Comparison of ENCODE assay signal across 19 cellular contexts in genomic region chr16:75460441-75460840, GRCh38. TPM values are rescaled to one million over a fixed set of nuclear protein-coding genes. Genes with fewer than 3 reads are reported as not detected.
DNase-seq lines count a peak whose midpoint lies in the region; FAIRE-seq and TF ChIP-seq lines count a peak whose summit lies in the region.
"Had no signal": no experiment of that assay in that cellular context is flagged by ENCODE, and none has a peak within 500 bp of the region (broad histone marks: within the 10 kb centered on the region; RNA-seq: fewer than 3 reads in every experiment).

No MANE protein-coding gene starts in this region.

- H3K27ac Mint-ChIP-seq in activated CD4-positive, alpha-beta memory T cell treated with anti-CD3 and anti-CD28 coated beads for 36 hours, result peak overlapping the region; percentile 31
- no peak overlapping the region for H3K27ac Mint-ChIP-seq in activated CD4-positive, alpha-beta memory T cell treated with anti-CD3 and anti-CD28 coated beads, Interleukin-2, amount 10 ng/mL, durations not matched to agents 7 days and 5 days
- H3K27ac Mint-ChIP-seq: stimulated activated naive B cell treated with anti-CD40 and anti-IgM and Interleukin-4, amounts not matched to agents 10 μg/mL and 1 μg/mL and 100 μg/mL, for 72 hours had no signal

- H4K20me1 ChIP-seq in Loucy (ENCODE audit: insufficient read depth, low read length, poor library complexity, severe bottlenecking), result peaks cover 67% of the 10 kb centered on the region

- H3K4me1 ChIP-seq in Loucy (ENCODE audit: insufficient read depth, low read length, poor library complexity, severe bottlenecking), result peaks cover 34% of the 10 kb centered on the region

- H3K9me3 ChIP-seq in Loucy (ENCODE audit: insufficient read depth, low read depth, low read length), result no peaks in the 10 kb centered on the region
- H3K9me3 ChIP-seq: A549, vagina had no signal

- H3K4me2 ChIP-seq in Loucy (ENCODE audit: low read depth, low read length, poor library complexity, severe bottlenecking), result peak overlapping the region; percentile 76
- H3K4me2 ChIP-seq: A549 had no signal

- no peak for TF ChIP-seq CTCF in Loucy (conservative IDR thresholded peaks at IDR 0.05; ENCODE audit: low read length)
- no peak for TF ChIP-seq CTCF in fibroblast of villous mesenchyme (IDR thresholded peaks at IDR 0.05; ENCODE audit: insufficient read depth, low read depth, low read length)
- no peak for TF ChIP-seq CTCF in D721Med (IDR thresholded peaks at IDR 0.05; ENCODE audit: insufficient read depth, missing control alignments)

- H3K9ac ChIP-seq in Loucy (ENCODE audit: low read depth, low read length, poor library complexity, severe bottlenecking), result no peak overlapping the region

- no peak overlapping the region for H2AFZ ChIP-seq in Loucy (ENCODE audit: low read length)

- H3K4me3 ChIP-seq in Loucy (ENCODE audit: low read length, poor library complexity, severe bottlenecking), result no peak overlapping the region
- H3K4me3 ChIP-seq in fibroblast of villous mesenchyme (ENCODE audit: low read depth, low read length), result no peak overlapping the region
- H3K4me3 ChIP-seq: A549, vagina had no signal

- intact Hi-C loops in activated CD4-positive, alpha-beta memory T cell treated with anti-CD3 and anti-CD28 coated beads for 36 hours (cut with micrococcal nuclease), result loop anchor here (5.0 to 10.0 kb wide), 2 partner anchors 43 to 226 kb away; no protein-coding TSS in a partner anchor
- intact Hi-C loops in posterior vena cava (cut with DNase I), result no loop called here

- CTCF ChIA-PET in activated CD4-positive, alpha-beta memory T cell treated with anti-CD3 and anti-CD28 coated beads for 36 hours (lab: Charles Lee), result no interaction called here
- CTCF ChIA-PET in activated CD4-positive, alpha-beta memory T cell treated with anti-CD3 and anti-CD28 coated beads, Interleukin-2, amount 10 ng/mL, durations not matched to agents 7 days and 5 days (lab: Charles Lee), result no interaction called here

- no peak for DNase-seq in activated CD4-positive, alpha-beta memory T cell treated with anti-CD3 and anti-CD28 coated beads for 36 hours
- DNase-seq in activated CD4-positive, alpha-beta memory T cell treated with anti-CD3 and anti-CD28 coated beads, Interleukin-2, amount 10 ng/mL, durations not matched to agents 7 days and 5 days, result no peak
- peak; percentile 21 for DNase-seq in fibroblast of villous mesenchyme (ENCODE audit: low read depth)
- DNase-seq in posterior vena cava (ENCODE audit: low spot score), result peak; percentile 35
- no peak for DNase-seq in T-helper 2 cell
- DNase-seq in SW480 (ENCODE audit: low spot score), result no peak
- DNase-seq in D721Med (ENCODE audit: insufficient read length, low spot score), result no peak
- DNase-seq: activated naive CD4-positive, alpha-beta T cell treated with anti-CD3 and anti-CD28 coated beads, Interleukin-2, amount 50 U/mL, for 16 hours; cerebellar nuclear complex; COR-L47; naive B cell; NCI-H2171; stimulated activated CD4-positive, alpha-beta T cell treated with anti-CD3 and anti-CD28 coated beads, Interleukin-4, amount 100 ng/mL, for 24 hours; stimulated activated naive B cell treated with anti-CD40 and anti-IgM and Interleukin-4, amounts not matched to agents 10 μg/mL and 1 μg/mL and 100 μg/mL, for 72 hours; T1000 had no signal

- no peaks in the 10 kb centered on the region for H3K27me3 Mint-ChIP-seq in activated CD4-positive, alpha-beta memory T cell treated with anti-CD3 and anti-CD28 coated beads for 36 hours
- no peaks in the 10 kb centered on the region for H3K27me3 Mint-ChIP-seq in activated CD4-positive, alpha-beta memory T cell treated with anti-CD3 and anti-CD28 coated beads, Interleukin-2, amount 10 ng/mL, durations not matched to agents 7 days and 5 days
- H3K27me3 Mint-ChIP-seq: naive B cell; stimulated activated naive B cell treated with anti-CD40 and anti-IgM and Interleukin-4, amounts not matched to agents 10 μg/mL and 1 μg/mL and 100 μg/mL, for 72 hours had no signal

- peaks cover 80% of the 10 kb centered on the region for H3K79me2 ChIP-seq in Loucy (ENCODE audit: insufficient read depth, low read length)

- peaks cover 55% of the 10 kb centered on the region for H3K4me1 Mint-ChIP-seq in activated CD4-positive, alpha-beta memory T cell treated with anti-CD3 and anti-CD28 coated beads for 36 hours (ENCODE audit: low read depth)
- H3K4me1 Mint-ChIP-seq in activated CD4-positive, alpha-beta memory T cell treated with anti-CD3 and anti-CD28 coated beads, Interleukin-2, amount 10 ng/mL, durations not matched to agents 7 days and 5 days, result peaks cover 46% of the 10 kb centered on the region

- H3K27me3 ChIP-seq in Loucy (ENCODE audit: insufficient read depth, low read length, poor library complexity, severe bottlenecking), result no peaks in the 10 kb centered on the region
- H3K27me3 ChIP-seq: vagina had no signal

- no peaks in the 10 kb centered on the region for H3F3A ChIP-seq in Loucy (ENCODE audit: low read depth)

- peaks cover 3% of the 10 kb centered on the region for H3K36me3 Mint-ChIP-seq in activated CD4-positive, alpha-beta memory T cell treated with anti-CD3 and anti-CD28 coated beads for 36 hours
- peaks cover 18% of the 10 kb centered on the region for H3K36me3 Mint-ChIP-seq in activated CD4-positive, alpha-beta memory T cell treated with anti-CD3 and anti-CD28 coated beads, Interleukin-2, amount 10 ng/mL, durations not matched to agents 7 days and 5 days (ENCODE audit: low read depth)

- no peaks in the 10 kb centered on the region for H3K36me3 ChIP-seq in Loucy (ENCODE audit: insufficient read depth, low read length)
- H3K36me3 ChIP-seq: vagina had no signal

- H3K9me2 ChIP-seq in Loucy (replicated peaks; ENCODE audit: low read depth, low read length), result no peaks in the 10 kb centered on the region

- POLR2A ChIA-PET in activated CD4-positive, alpha-beta memory T cell treated with anti-CD3 and anti-CD28 coated beads for 36 hours (lab: Charles Lee), result no interaction called here
- POLR2A ChIA-PET in activated CD4-positive, alpha-beta memory T cell treated with anti-CD3 and anti-CD28 coated beads, Interleukin-2, amount 10 ng/mL, durations not matched to agents 7 days and 5 days (lab: Charles Lee), result interaction anchor here (1.2 kb wide), 1 partner anchor 27 kb away, joined by 5 read pairs; the partner anchor contains the start of gene CFDP1

- H3K4me3 Mint-ChIP-seq in activated CD4-positive, alpha-beta memory T cell treated with anti-CD3 and anti-CD28 coated beads for 36 hours, result no peak overlapping the region
- H3K4me3 Mint-ChIP-seq in activated CD4-positive, alpha-beta memory T cell treated with anti-CD3 and anti-CD28 coated beads, Interleukin-2, amount 10 ng/mL, durations not matched to agents 7 days and 5 days, result no peak overlapping the region
- H3K4me3 Mint-ChIP-seq: stimulated activated naive B cell treated with anti-CD40 and anti-IgM and Interleukin-4, amounts not matched to agents 10 μg/mL and 1 μg/mL and 100 μg/mL, for 72 hours had no signal

- FAIRE-seq in D721Med (lab: Jason Lieb, UNC), result no peak
- FAIRE-seq: A549, GM18507 had no signal

- no peaks in the 10 kb centered on the region for H3K9me3 Mint-ChIP-seq in activated CD4-positive, alpha-beta memory T cell treated with anti-CD3 and anti-CD28 coated beads for 36 hours
- no peaks in the 10 kb centered on the region for H3K9me3 Mint-ChIP-seq in activated CD4-positive, alpha-beta memory T cell treated with anti-CD3 and anti-CD28 coated beads, Interleukin-2, amount 10 ng/mL, durations not matched to agents 7 days and 5 days
- H3K9me3 Mint-ChIP-seq: naive B cell; stimulated activated naive B cell treated with anti-CD40 and anti-IgM and Interleukin-4, amounts not matched to agents 10 μg/mL and 1 μg/mL and 100 μg/mL, for 72 hours had no signal

RNA-seq across cellular contexts. Expression of gene TMEM170A, which starts 4.0 kb away (rescaled TPM):
- total RNA-seq in activated CD4-positive, alpha-beta memory T cell treated with anti-CD3 and anti-CD28 coated beads for 36 hours, result 10 to 100 TPM; 24.3 to 25.6 TPM
- total RNA-seq in activated CD4-positive, alpha-beta memory T cell treated with anti-CD3 and anti-CD28 coated beads, Interleukin-2, amount 10 ng/mL, durations not matched to agents 7 days and 5 days, result 10 to 100 TPM; 30.8 to 33.9 TPM
- 10.6 and 19.0 TPM in 2 replicates for total RNA-seq in fibroblast of villous mesenchyme
- 10 to 100 TPM; 14.3 to 16.9 TPM for total RNA-seq in posterior vena cava

RNA-seq across cellular contexts. Expression of gene CFDP1, which starts 27.1 kb away (rescaled TPM):
- total RNA-seq in activated CD4-positive, alpha-beta memory T cell treated with anti-CD3 and anti-CD28 coated beads for 36 hours, result 10 to 100 TPM; 37.6 to 41.3 TPM
- total RNA-seq in activated CD4-positive, alpha-beta memory T cell treated with anti-CD3 and anti-CD28 coated beads, Interleukin-2, amount 10 ng/mL, durations not matched to agents 7 days and 5 days, result 10 to 100 TPM; 35.1 to 36.2 TPM
- total RNA-seq in fibroblast of villous mesenchyme (38.0 and 39.7 TPM in 2 replicates), posterior vena cava (10 to 100 TPM; 45.3 to 54.4 TPM)

RNA-seq across cellular contexts. Expression of gene CHST6, which starts 34.8 kb away (rescaled TPM):
- not detected for total RNA-seq in activated CD4-positive, alpha-beta memory T cell treated with anti-CD3 and anti-CD28 coated beads for 36 hours
- total RNA-seq in activated CD4-positive, alpha-beta memory T cell treated with anti-CD3 and anti-CD28 coated beads, Interleukin-2, amount 10 ng/mL, durations not matched to agents 7 days and 5 days, result not detected
- total RNA-seq in fibroblast of villous mesenchyme (under 0.01 TPM in 2 replicates), posterior vena cava (1 to 10 TPM in 1 of 2 donors, under 1 TPM in 1; 0.86 to 1.6 TPM)

Comparison
In these comparisons a context has a peak if more than half of its experiments do, and no peak if none do; other contexts are left out.
1. DNase-seq: peak in fibroblast of villous mesenchyme (single experiment) and posterior vena cava (single experiment); none in activated CD4-positive, alpha-beta memory T cell treated with anti-CD3 and anti-CD28 coated beads for 36 hours (single experiment), activated CD4-positive, alpha-beta memory T cell treated with anti-CD3 and anti-CD28 coated beads, Interleukin-2, amount 10 ng/mL, durations not matched to agents 7 days and 5 days (single experiment), T-helper 2 cell (0 of 5), SW480 (single experiment) and D721Med (single experiment).